In genomic region chr1:85330206-85330605, GRCh38 we compare ENCODE assay signal across 11 cellular contexts. TPM values are rescaled to one million over a fixed set of nuclear protein-coding genes. Genes with fewer than 3 reads are reported as not detected.
DNase-seq lines count a peak whose midpoint lies in the region; ATAC-seq, FAIRE-seq and TF ChIP-seq lines count a peak whose summit lies in the region.
"Had no signal": no experiment of that assay in that cellular context is flagged by ENCODE, and none has a peak within 500 bp of the region (broad histone marks: within the 10 kb centered on the region; RNA-seq: fewer than 3 reads in every experiment).

No MANE protein-coding gene starts in this region.

- H3K4me2 ChIP-seq in endothelial cell of umbilical vein (ENCODE audit: insufficient read depth, low read length): peak overlapping the region; percentile 41

- BruUV-seq in endothelial cell of umbilical vein (replicated peaks; lab: Mats Ljungman, UMichigan): no TSS peak

- H3K27ac ChIP-seq in ACC112 (ENCODE audit: low read depth, low read length): peak overlapping the region; percentile 99
- peak overlapping the region; percentile 98 for H3K27ac ChIP-seq in endothelial cell of umbilical vein (ENCODE audit: insufficient read depth, low read depth, low read length)
- H3K27ac ChIP-seq: HL-60 had no signal

- ATAC-seq in mucosa of descending colon: peak; percentile 49
- no peak for ATAC-seq in GM21723 (IDR thresholded peaks at IDR 0.05; ENCODE audit: unreplicated experiment)
- ATAC-seq: naive thymus-derived CD4-positive, alpha-beta T cell had no signal

- H3K9me1 ChIP-seq in endothelial cell of umbilical vein (replicated peaks; ENCODE audit: control insufficient read depth, extremely low read depth, insufficient read depth, low read length): no peaks in the 10 kb centered on the region

- H3K4me3 ChIP-seq in ACC112 (ENCODE audit: low read depth, low read length) (peak overlapping the region; percentile 17; the same call in 1 of the 2 replicates), endothelial cell of umbilical vein (replicated peaks in 1 of 3; ENCODE audit: insufficient read depth in 1 of 3, low read depth in 1 of 3, low read length in 3 of 3) (no peak overlapping the region), mucosa of descending colon (no peak overlapping the region)

- H3K79me2 ChIP-seq in ACC112 (ENCODE audit: control insufficient read depth, insufficient read depth, low read length, unreplicated experiment) (peaks cover 44% of the 10 kb centered on the region), endothelial cell of umbilical vein (ENCODE audit: control insufficient read depth, insufficient read depth, low read length) (peaks cover 38% of the 10 kb centered on the region)

- H3K27me3 ChIP-seq in ACC112 (ENCODE audit: insufficient read depth, low read length) (no peaks in the 10 kb centered on the region), endothelial cell of umbilical vein (ENCODE audit: control insufficient read depth in 2 of 2, insufficient read depth in 2 of 2, low read length in 2 of 2) (no peaks in the 10 kb centered on the region)

- peaks cover 11% of the 10 kb centered on the region for H3K36me3 ChIP-seq in ACC112 (ENCODE audit: insufficient read depth, low read length)
- H3K36me3 ChIP-seq in endothelial cell of umbilical vein (ENCODE audit: control insufficient read depth in 2 of 2, extremely low read depth in 1 of 2, insufficient read depth in 2 of 2, low read length in 2 of 2): no peaks in the 10 kb centered on the region
- H3K36me3 ChIP-seq in mucosa of descending colon (ENCODE audit: low read depth): no peaks in the 10 kb centered on the region

- H3K9me3 ChIP-seq in endothelial cell of umbilical vein (replicated peaks; ENCODE audit: control insufficient read depth, insufficient read depth, low read length) (no peaks in the 10 kb centered on the region), mucosa of descending colon (no peaks in the 10 kb centered on the region)

- CTCF ChIA-PET in endothelial cell of umbilical vein (lab: Charles Lee): interaction anchor here (0.8 to 4.9 kb wide), 11 partner anchors 9 to 253 kb away, joined by 3 to 55 read pairs (median 6); no protein-coding TSS in a partner anchor

- H3K9ac ChIP-seq in endothelial cell of umbilical vein (replicated peaks; ENCODE audit: extremely low read depth, insufficient read depth, low read length): peak overlapping the region; percentile 93

- dilution Hi-C loops in endothelial cell of umbilical vein (cut with MboI; ENCODE audit: extremely low pct_ligation_motif_present, low sequenced_read_pairs): no loop called here

- H4K20me1 ChIP-seq in endothelial cell of umbilical vein (replicated peaks; ENCODE audit: control insufficient read depth, extremely low read depth, insufficient read depth, low read length): no peaks in the 10 kb centered on the region

- DNase-seq in LoVo (ENCODE audit: low spot score) (peak; percentile 61), endothelial cell of umbilical vein (ENCODE audit: low read depth, low spot score) (peak; percentile 85), mucosa of descending colon (no peak), occipital lobe (lab: John Stamatoyannopoulos, UW) (no peak), DMS153 (lab: John Stamatoyannopoulos, UW) (no peak), SK-N-DZ (ENCODE audit: low spot score) (no peak)
- DNase-seq: activated CD8-positive, alpha-beta memory T cell treated with anti-CD3 and anti-CD28 coated beads for 24 hours; naive thymus-derived CD4-positive, alpha-beta T cell had no signal

- POLR2A ChIA-PET in endothelial cell of umbilical vein (lab: Charles Lee): interaction anchor here (0.5 to 4.8 kb wide), 14 partner anchors 9 to 277 kb away, joined by 3 to 48 read pairs (median 4); partner anchors contain the start of genes BCL10 and CCN1

- H3K4me1 ChIP-seq in ACC112 (ENCODE audit: control insufficient read depth, insufficient read depth, low read length, unreplicated experiment) (peaks cover 74% of the 10 kb centered on the region), endothelial cell of umbilical vein (ENCODE audit: control insufficient read depth, extremely low read depth, insufficient read depth, low read length) (peaks cover 90% of the 10 kb centered on the region), mucosa of descending colon (ENCODE audit: low read depth) (peaks cover 13% of the 10 kb centered on the region)

- TF ChIP-seq CTCF in endothelial cell of umbilical vein (IDR thresholded peaks at IDR 0.05; ENCODE audit: extremely low read depth in 1 of 2, insufficient read depth in 1 of 2, low read depth in 1 of 2, low read length in 2 of 2) (no peak), mucosa of descending colon (IDR thresholded peaks at IDR 0.05) (no peak)

- H2AFZ ChIP-seq in ACC112 (ENCODE audit: low read length, unreplicated experiment): no peak overlapping the region
- no peak overlapping the region for H2AFZ ChIP-seq in endothelial cell of umbilical vein (ENCODE audit: low read depth, low read length)

- FAIRE-seq in endothelial cell of umbilical vein (lab: Jason Lieb, UNC): peak; percentile 21

- intact Hi-C loops in endothelial cell of umbilical vein (cut with micrococcal nuclease): loop anchor here (1.0 kb wide), 2 partner anchors 54 to 277 kb away; partner anchors contain the start of gene BCL10
- intact Hi-C loops in mucosa of descending colon (cut with DNase I, micrococcal nuclease): no loop called here

- peak; percentile 1 for TF ChIP-seq POLR2A in endothelial cell of umbilical vein (IDR thresholded peaks at IDR 0.05; ENCODE audit: low read depth, low read length)

TF ChIP-seq in endothelial cell of umbilical vein, 7 proteins besides CTCF, POLR2A, EP300 and RAD21:
- TF ChIP-seq FOS (IDR thresholded peaks at IDR 0.05; ENCODE audit: borderline replicate concordance, insufficient read depth, low read length) (no peak), MYC (IDR thresholded peaks at IDR 0.05; ENCODE audit: low read depth, low read length) (no peak), POLR2AphosphoS5 (IDR thresholded peaks at IDR 0.05; ENCODE audit: insufficient read depth, low read depth, low read length) (no peak), GATA2 (IDR thresholded peaks at IDR 0.05; ENCODE audit: insufficient read depth, insufficient read length, low read depth, low read length) (peak; percentile 29), JUN (IDR thresholded peaks at IDR 0.05; ENCODE audit: borderline replicate concordance, insufficient read depth, insufficient read length, low read depth) (peak; percentile 30), EZH2 (IDR thresholded peaks at IDR 0.05; ENCODE audit: borderline replicate concordance, low read depth, low read length, severe bottlenecking) (no peak), MAX (IDR thresholded peaks at IDR 0.05; ENCODE audit: insufficient read depth, insufficient read length) (no peak)

RNA-seq across cellular contexts. Expression of gene BCL10, which starts 53.8 kb away (rescaled TPM):
- total RNA-seq in endothelial cell of umbilical vein (74.5 and 78.6 TPM in 2 replicates), mucosa of descending colon (100 to 1,000 TPM in 2 of 3 donors, 10 to 100 TPM in 1; 63.5 to 128 (median 121) TPM), occipital lobe (35.4 TPM)
- 16.1 and 21.5 TPM in 2 replicates for polyA plus RNA-seq in endothelial cell of umbilical vein
- 19.8 and 20.6 TPM in 2 replicates for polyA plus RNA-seq in endothelial cell of umbilical vein (2011; cell fraction: cytosol; rRNA removed)
- 20.5 and 20.7 TPM in 2 replicates for polyA plus RNA-seq in endothelial cell of umbilical vein (2011; cell fraction: nucleus; rRNA removed)
- polyA plus RNA-seq in endothelial cell of umbilical vein (2012): 34.1 and 55.5 TPM in 2 replicates
- polyA minus RNA-seq in endothelial cell of umbilical vein: 34.3 and 40.4 TPM in 2 replicates
- polyA minus RNA-seq in endothelial cell of umbilical vein (2011; cell fraction: cytosol; rRNA and poly(A)+ RNA removed): 9.3 TPM
- 62.3 and 75.3 TPM in 2 replicates for polyA minus RNA-seq in endothelial cell of umbilical vein (2011; cell fraction: nucleus; rRNA and poly(A)+ RNA removed)
- 5.9 and 8.4 TPM in 2 replicates for polyA plus RNA-seq in SK-N-DZ (2014; cell fraction: cytosol; rRNA removed)
- polyA plus RNA-seq in SK-N-DZ (2014; cell fraction: nucleus; rRNA removed): 6.0 and 6.6 TPM in 2 replicates

Comparison
In these comparisons a context has a peak if more than half of its experiments do, and no peak if none do; other contexts are left out.
1. DNase-seq: peak in LoVo (single experiment) and endothelial cell of umbilical vein (single experiment); none in mucosa of descending colon (0 of 3), occipital lobe (single experiment), DMS153 (single experiment) and SK-N-DZ (single experiment).